ENCODE assay signal across 8 cellular contexts in genomic region chr9:137423001-137423809, GRCh38. TPM values are rescaled to one million over a fixed set of nuclear protein-coding genes. Genes with fewer than 3 reads are reported as not detected.
DNase-seq lines count a peak whose midpoint lies in the region; ATAC-seq lines count a peak whose summit lies in the region.

A gene with protein sequence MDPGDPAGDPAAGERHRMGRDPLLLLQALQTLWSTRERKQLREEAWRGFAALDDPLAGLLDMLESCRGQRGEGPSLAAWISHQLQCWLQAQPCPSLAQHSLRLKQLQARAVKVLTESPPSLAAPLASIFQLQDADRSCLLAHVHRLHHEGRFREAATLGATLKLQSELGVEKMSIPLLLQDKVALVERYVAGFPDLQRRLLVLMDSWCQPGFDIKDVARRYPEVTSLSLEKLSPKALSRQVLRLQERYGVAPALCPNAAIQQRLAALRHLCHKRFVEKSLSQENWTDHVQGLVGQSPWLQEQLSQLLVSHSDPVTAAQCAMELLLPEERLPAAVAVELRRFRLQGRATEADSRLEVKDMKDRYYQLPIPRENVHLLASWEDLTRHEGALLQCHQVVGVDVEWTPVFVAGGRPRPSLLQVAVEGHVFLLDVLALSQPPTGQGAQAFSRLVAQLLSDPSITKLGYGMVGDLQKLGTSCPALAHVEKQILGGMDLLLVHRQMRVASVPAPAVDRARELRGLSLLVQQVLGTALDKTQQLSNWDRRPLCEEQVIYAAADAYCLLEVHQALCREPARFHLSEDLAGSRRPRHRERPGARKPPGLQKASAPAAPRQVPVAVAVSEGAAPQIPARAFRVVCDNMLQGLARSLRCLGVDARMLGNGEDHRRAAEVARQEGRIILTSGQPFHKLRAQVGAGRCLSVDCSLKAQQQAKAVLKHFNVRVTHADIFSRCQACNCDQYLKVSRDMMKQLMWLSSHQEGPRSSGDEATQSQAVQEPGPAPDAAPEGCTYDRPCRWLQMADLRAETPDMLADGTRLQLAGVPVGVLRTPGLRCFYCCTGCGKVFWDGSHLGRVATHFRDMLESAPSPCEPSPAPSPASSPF (minus strand): TSS chr9:137423162. CDS start chr9:137395357, 27,805 bp downstream.
A gene with protein sequence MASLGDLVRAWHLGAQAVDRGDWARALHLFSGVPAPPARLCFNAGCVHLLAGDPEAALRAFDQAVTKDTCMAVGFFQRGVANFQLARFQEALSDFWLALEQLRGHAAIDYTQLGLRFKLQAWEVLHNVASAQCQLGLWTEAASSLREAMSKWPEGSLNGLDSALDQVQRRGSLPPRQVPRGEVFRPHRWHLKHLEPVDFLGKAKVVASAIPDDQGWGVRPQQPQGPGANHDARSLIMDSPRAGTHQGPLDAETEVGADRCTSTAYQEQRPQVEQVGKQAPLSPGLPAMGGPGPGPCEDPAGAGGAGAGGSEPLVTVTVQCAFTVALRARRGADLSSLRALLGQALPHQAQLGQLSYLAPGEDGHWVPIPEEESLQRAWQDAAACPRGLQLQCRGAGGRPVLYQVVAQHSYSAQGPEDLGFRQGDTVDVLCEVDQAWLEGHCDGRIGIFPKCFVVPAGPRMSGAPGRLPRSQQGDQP (plus strand): TSS chr9:137423393. CDS start chr9:137423530, 137 bp downstream.

- POLR2A ChIA-PET in activated CD4-positive, alpha-beta T cell treated with anti-CD3 and anti-CD28 coated beads for 36 hours (lab: Charles Lee) = no interaction called here

- H3K9me3 Mint-ChIP-seq in activated CD4-positive, alpha-beta T cell treated with anti-CD3 and anti-CD28 coated beads for 36 hours (ENCODE audit: low read depth) = no peaks in the 10 kb centered on the region

- H3K27ac ChIP-seq in cingulate gyrus (ENCODE audit: low read depth, low read length) = peak within 1 kb of the TSS; percentile 47

- CTCF ChIA-PET in activated CD4-positive, alpha-beta T cell treated with anti-CD3 and anti-CD28 coated beads for 36 hours (lab: Charles Lee) = interaction anchor here (0.6 to 1.0 kb wide), 5 partner anchors 36 to 427 kb away, joined by 3 to 5 read pairs (median 3); partner anchors contain the start of genes CLIC3 and NSMF

- H3K36me3 Mint-ChIP-seq in activated CD4-positive, alpha-beta T cell treated with anti-CD3 and anti-CD28 coated beads for 36 hours (ENCODE audit: low read depth) = no peaks in the 10 kb centered on the region

- no peaks in the 10 kb centered on the region for H3K27me3 Mint-ChIP-seq in activated CD4-positive, alpha-beta T cell treated with anti-CD3 and anti-CD28 coated beads for 36 hours

- H3K4me3 Mint-ChIP-seq in activated CD4-positive, alpha-beta T cell treated with anti-CD3 and anti-CD28 coated beads for 36 hours = peak within 1 kb of the TSS; percentile 82

- intact Hi-C loops in activated CD4-positive, alpha-beta T cell treated with anti-CD3 and anti-CD28 coated beads for 36 hours (cut with DNase I, micrococcal nuclease) = loop anchor here (1.0 to 10.0 kb wide), 18 partner anchors 22 to 940 kb away; partner anchors contain the start of genes ARRDC1 (in 1 of the 2), MRPL41 (in 1 of the 2), NELFB (in 1 of the 2) and NRARP (in 1 of the 2)

- DNase-seq in AML-193 (lab: John Stamatoyannopoulos, UW) (peak; percentile 55 to 69), NCI-H446 treated with DMSO at 0.1 percent for 48 hours (lab: John Stamatoyannopoulos, UW) (peak; percentile 54), left kidney (ENCODE audit: low read depth, low spot score) (peak; percentile 97)
- DNase-seq in activated CD4-positive, alpha-beta T cell treated with anti-CD3 and anti-CD28 coated beads for 36 hours = peak; percentile 98
- DNase-seq in stimulated activated CD4-positive, alpha-beta T cell treated with anti-CD3 and anti-CD28 coated beads, Interleukin-1b, Interleukin-23, amount 100 ng/mL, for 4 hours (ENCODE audit: low read depth in 2 of 2) = peak; percentile 88 to 97

- H3K27ac Mint-ChIP-seq in activated CD4-positive, alpha-beta T cell treated with anti-CD3 and anti-CD28 coated beads for 36 hours = peak within 1 kb of the TSS; percentile 66

- ATAC-seq in GM19035 (IDR thresholded peaks at IDR 0.05; ENCODE audit: unreplicated experiment) (peak; percentile 85), HG03280 (IDR thresholded peaks at IDR 0.05; ENCODE audit: unreplicated experiment) (peak; percentile 89)
- peak; percentile 95 for ATAC-seq in activated CD4-positive, alpha-beta T cell treated with anti-CD3 and anti-CD28 coated beads for 36 hours

- H3K4me1 Mint-ChIP-seq in activated CD4-positive, alpha-beta T cell treated with anti-CD3 and anti-CD28 coated beads for 36 hours = peaks cover 12% of the 10 kb centered on the region

RNA-seq across cellular contexts. Expression of the first gene that starts in this region (rescaled TPM):
- total RNA-seq in activated CD4-positive, alpha-beta T cell treated with anti-CD3 and anti-CD28 coated beads for 36 hours = 1 to 10 TPM; 6.7 to 7.1 TPM

RNA-seq across cellular contexts. Expression of the second gene that starts in this region (rescaled TPM):
- 1 to 10 TPM in 1 of 2 experiments, under 1 TPM in 1; 0.97 to 1.7 TPM for total RNA-seq in activated CD4-positive, alpha-beta T cell treated with anti-CD3 and anti-CD28 coated beads for 36 hours

Comparison
In these comparisons a context has a peak if more than half of its experiments do, and no peak if none do; other contexts are left out.
1. Peak in every context shown above with its lines: DNase-seq, ATAC-seq and H3K27ac ChIP-seq.